ENCODE assay signal across 2 cellular contexts in genomic region chr6:25002326-25003066, GRCh38.
TF ChIP-seq lines count a peak whose summit lies in the region.

No MANE protein-coding gene starts in this region.

TF ChIP-seq in IMR-90, 13 proteins besides CTCF, POLR2A, EP300 and RAD21:
- TF ChIP-seq SMC3 (IDR thresholded peaks at IDR 0.05; ENCODE audit: low read depth, low read length) (no peak), CHD1 (IDR thresholded peaks at IDR 0.05; ENCODE audit: low read depth, low read length) (no peak), RCOR1 (IDR thresholded peaks at IDR 0.05; ENCODE audit: insufficient replicate concordance, low read length) (no peak), BHLHE40 (IDR thresholded peaks at IDR 0.05; ENCODE audit: low read depth, low read length) (no peak), RFX5 (IDR thresholded peaks at IDR 0.05; ENCODE audit: low read depth, low read length) (no peak), CEBPB (IDR thresholded peaks at IDR 0.05; ENCODE audit: low read depth, low read length) (no peak), NFE2L2 (IDR thresholded peaks at IDR 0.05; ENCODE audit: low read depth, low read length) (no peak), MAZ (IDR thresholded peaks at IDR 0.05; ENCODE audit: borderline replicate concordance, low read depth, low read length) (no peak), FOS (IDR thresholded peaks at IDR 0.05; ENCODE audit: low read depth, low read length) (no peak), MAFK (IDR thresholded peaks at IDR 0.05; ENCODE audit: low read depth, low read length) (no peak)

TF ChIP-seq in K562, 482 proteins besides CTCF, POLR2A, EP300 and RAD21:
- TF ChIP-seq PKNOX1 (IDR thresholded peaks at IDR 0.05): peak; percentile 37
- no peak for TF ChIP-seq ZNF75A (CRISPR knock-in tag; IDR thresholded peaks at IDR 0.05)
